In the genomic region with DNA sequence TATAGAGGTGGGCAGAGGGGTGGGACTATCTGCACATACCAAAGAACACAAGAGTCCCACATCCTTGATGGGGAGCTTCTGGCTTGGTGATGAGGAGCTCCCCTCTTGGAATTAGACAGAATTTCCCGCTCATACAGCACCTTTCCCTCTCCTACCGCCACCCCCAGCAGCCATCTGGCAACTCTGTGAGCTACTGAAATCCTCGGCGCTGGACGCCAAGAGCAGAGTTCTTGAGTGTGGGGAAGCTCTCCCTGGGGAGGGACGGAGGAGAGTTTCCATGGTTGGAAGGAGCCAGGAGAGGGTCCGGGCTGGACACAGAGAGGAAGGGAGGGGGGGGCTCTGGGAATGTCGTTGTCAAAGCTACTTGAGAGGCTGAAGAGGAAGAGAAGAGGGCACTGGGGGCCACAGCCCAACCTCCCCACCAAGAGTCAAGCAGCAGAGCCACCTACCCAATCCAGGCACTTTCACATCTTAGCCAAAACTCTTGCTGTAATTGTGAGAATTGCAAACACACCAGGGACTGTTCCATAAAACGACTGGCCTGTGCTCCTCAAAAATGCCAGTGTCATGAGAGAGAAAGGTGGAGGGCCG, we compare ENCODE assay signal across 16 cellular contexts.
A peak's percentile ranks its signal among the peaks of the same experiment; 100 is the strongest.
DNase-seq lines count a peak whose midpoint lies in the region; TF ChIP-seq lines count a peak whose summit lies in the region.
"Had no signal": no experiment of that assay in that cellular context is flagged by ENCODE, and none has a peak within 500 bp of the region (broad histone marks: within the 10 kb centered on the region; RNA-seq: fewer than 3 reads in every experiment).

No MANE protein-coding gene starts in this region.

- no peak overlapping the region for H2AFZ ChIP-seq in H9 (ENCODE audit: low read length)

- WGBS in H9 (ENCODE audit: extremely low coverage, insufficient read length, low lambda C conversion rate) = no CpG with 5 or more reads among the region's 10 CpGs

- H2BK15ac ChIP-seq in H9 (ENCODE audit: low read depth, low read length) = no peak overlapping the region

- no peak overlapping the region for H3K56ac ChIP-seq in H9 (ENCODE audit: insufficient read length, low read depth, low read length)

- H3K4me1 ChIP-seq in ascending aorta (peaks cover 20 to 53% of the 10 kb centered on the region in 2 donors), H9 (ENCODE audit: insufficient read depth, low read length) (no peaks in the 10 kb centered on the region; the same call in 1 of the 2 replicates)

- no peak overlapping the region for H3K4ac ChIP-seq in H9 (ENCODE audit: low read depth, low read length)

- H2AK5ac ChIP-seq in H9 (ENCODE audit: insufficient read length, low read length) = no peak overlapping the region

- H3K4me3 Mint-ChIP-seq in H9 = no peak overlapping the region
- H3K4me3 Mint-ChIP-seq: activated CD4-positive, alpha-beta T cell treated with anti-CD3 and anti-CD28 coated beads, Interleukin-2, amount 10 ng/mL, durations not matched to agents 7 days and 5 days; T-cell had no signal

- H3K9ac ChIP-seq in H9 (ENCODE audit: extremely low read depth, insufficient read length, low read length) = no peak overlapping the region

- peaks cover 20 to 48% of the 10 kb centered on the region in 2 experiments for H3K4me1 Mint-ChIP-seq in H9
- H3K4me1 Mint-ChIP-seq: T-cell had no signal

- H3K27ac ChIP-seq in ascending aorta (peak overlapping the region; percentile 58 to 73), H9 (ENCODE audit: insufficient read length, low read depth, low read length) (no peak overlapping the region)
- H3K27ac ChIP-seq: upper lobe of right lung had no signal

- H3K36me3 Mint-ChIP-seq in H9 (ENCODE audit: insufficient read depth in 1 of 3, low read depth in 3 of 3) = peaks cover 0 to 12% (median 3%) of the 10 kb centered on the region in 3 experiments; a peak in 4 of 7 replicates

- H4K5ac ChIP-seq in H9 (ENCODE audit: insufficient read length, low read depth, low read length) = no peak overlapping the region

- no peak overlapping the region for H2BK5ac ChIP-seq in H9 (ENCODE audit: insufficient read length, low read length)

- H3K4me2 ChIP-seq in H9 (ENCODE audit: insufficient read depth, insufficient read length, low read length) = no peak overlapping the region

- no peak overlapping the region for H2BK20ac ChIP-seq in H9 (ENCODE audit: low read depth, low read length, poor library complexity, severe bottlenecking)

- no peak overlapping the region for H4K8ac ChIP-seq in H9 (replicated peaks; ENCODE audit: insufficient read length, low read depth, low read length)

- no peak overlapping the region for H2BK12ac ChIP-seq in H9 (ENCODE audit: insufficient read length, low read depth, low read length)

- H4K91ac ChIP-seq in H9 (ENCODE audit: insufficient read length, low read depth, low read length) = no peak overlapping the region

- H3K36me3 ChIP-seq in ascending aorta = peaks cover 15 to 16% of the 10 kb centered on the region in 2 donors

- no peak overlapping the region for H3K14ac ChIP-seq in H9 (ENCODE audit: insufficient read depth, low read length)

- no peak overlapping the region for H2BK120ac ChIP-seq in H9 (ENCODE audit: low read depth, low read length, poor library complexity, severe bottlenecking)

- no peaks in the 10 kb centered on the region for H3K9me3 ChIP-seq in ascending aorta
- no peaks in the 10 kb centered on the region for H3K9me3 ChIP-seq in H9 (ENCODE audit: control insufficient read depth, low read depth, low read length)
- H3K9me3 ChIP-seq: upper lobe of right lung had no signal

- no peak overlapping the region for H3T11ph ChIP-seq in H9 (ENCODE audit: low read length)

- H3K27ac Mint-ChIP-seq in H9 = no peak overlapping the region; a peak in 1 of 7 replicates
- H3K27ac Mint-ChIP-seq: activated CD4-positive, alpha-beta T cell treated with anti-CD3 and anti-CD28 coated beads, Interleukin-2, amount 10 ng/mL, durations not matched to agents 7 days and 5 days; T-cell had no signal

- no peaks in the 10 kb centered on the region for H3K9me3 Mint-ChIP-seq in H9
- H3K9me3 Mint-ChIP-seq: activated CD4-positive, alpha-beta T cell treated with anti-CD3 and anti-CD28 coated beads, Interleukin-2, amount 10 ng/mL, durations not matched to agents 7 days and 5 days; T-cell had no signal

- no peaks in the 10 kb centered on the region for H3K23me2 ChIP-seq in H9 (ENCODE audit: insufficient read length, low read depth, low read length, poor library complexity, severe bottlenecking)

- peak; percentile 28 for DNase-seq in NCI-H2171 (lab: John Stamatoyannopoulos, UW)
- no peak for DNase-seq in ascending aorta (ENCODE audit: low spot score in 2 of 2)
- DNase-seq in midbrain (lab: John Stamatoyannopoulos, UW) = peak; percentile 20
- DNase-seq in superior temporal gyrus (ENCODE audit: extremely low spot score) = peak; percentile 35
- no peak for DNase-seq in activated CD4-positive, CD25-positive, alpha-beta regulatory T cell (lab: John Stamatoyannopoulos, UW)
- no peak for DNase-seq in H9
- DNase-seq in epidermal melanocyte (ENCODE audit: insufficient read length, low spot score) = no peak
- DNase-seq in NCI-H2107 treated with DMSO at 0.1 percent for 48 hours (lab: John Stamatoyannopoulos, UW; ENCODE audit: unreplicated experiment) = no peak
- DNase-seq: activated CD4-positive, alpha-beta T cell treated with anti-CD3 and anti-CD28 coated beads, Interleukin-2, amount 10 ng/mL, durations not matched to agents 7 days and 5 days; COR-L47; effector CD4-positive, alpha-beta T cell; NCI-H2081; NCI-H526; SHP77; T-cell; upper lobe of right lung had no signal

- H3K18ac ChIP-seq in H9 (ENCODE audit: insufficient read length, low read depth, low read length) = no peak overlapping the region

- H3K27me3 ChIP-seq in ascending aorta (no peaks in the 10 kb centered on the region), H9 (ENCODE audit: insufficient read depth, low read length) (no peaks in the 10 kb centered on the region)
- H3K27me3 ChIP-seq: upper lobe of right lung had no signal

- H4K20me1 ChIP-seq in H9 (ENCODE audit: control insufficient read depth, insufficient read depth, insufficient read length) = no peaks in the 10 kb centered on the region

- no peaks in the 10 kb centered on the region for H3K27me3 Mint-ChIP-seq in H9 (ENCODE audit: low read depth)
- H3K27me3 Mint-ChIP-seq: activated CD4-positive, alpha-beta T cell treated with anti-CD3 and anti-CD28 coated beads, Interleukin-2, amount 10 ng/mL, durations not matched to agents 7 days and 5 days; T-cell had no signal

- H3K23ac ChIP-seq in H9 (ENCODE audit: insufficient read length, low read depth, low read length) = no peak overlapping the region

- no peak overlapping the region for H3K4me3 ChIP-seq in ascending aorta
- H3K4me3 ChIP-seq: upper lobe of right lung had no signal

- H3K79me1 ChIP-seq in H9 (ENCODE audit: insufficient read depth, low read depth, low read length, poor library complexity, severe bottlenecking) = no peaks in the 10 kb centered on the region

- TF ChIP-seq CTCF in ascending aorta (IDR thresholded peaks at IDR 0.05) (no peak), H9 (conservative IDR thresholded peaks at IDR 0.05) (no peak)

- no peaks in the 10 kb centered on the region for H3K79me2 ChIP-seq in H9 (ENCODE audit: insufficient read depth, low read length)

- intact Hi-C loops in ascending aorta (cut with DNase I) = loop anchor here (5.0 kb wide), 1 partner anchor 37 kb away; no protein-coding TSS in a partner anchor

Comparison
In these comparisons a context has a peak if more than half of its experiments do, and no peak if none do; other contexts are left out.
1. DNase-seq: peak in NCI-H2171 (single experiment), midbrain (single experiment) and superior temporal gyrus (single experiment); none in ascending aorta (0 of 2), activated CD4-positive, CD25-positive, alpha-beta regulatory T cell (0 of 4), H9 (single experiment), epidermal melanocyte (single experiment) and NCI-H2107 treated with DMSO at 0.1 percent for 48 hours (single experiment).